In the genomic region with DNA sequence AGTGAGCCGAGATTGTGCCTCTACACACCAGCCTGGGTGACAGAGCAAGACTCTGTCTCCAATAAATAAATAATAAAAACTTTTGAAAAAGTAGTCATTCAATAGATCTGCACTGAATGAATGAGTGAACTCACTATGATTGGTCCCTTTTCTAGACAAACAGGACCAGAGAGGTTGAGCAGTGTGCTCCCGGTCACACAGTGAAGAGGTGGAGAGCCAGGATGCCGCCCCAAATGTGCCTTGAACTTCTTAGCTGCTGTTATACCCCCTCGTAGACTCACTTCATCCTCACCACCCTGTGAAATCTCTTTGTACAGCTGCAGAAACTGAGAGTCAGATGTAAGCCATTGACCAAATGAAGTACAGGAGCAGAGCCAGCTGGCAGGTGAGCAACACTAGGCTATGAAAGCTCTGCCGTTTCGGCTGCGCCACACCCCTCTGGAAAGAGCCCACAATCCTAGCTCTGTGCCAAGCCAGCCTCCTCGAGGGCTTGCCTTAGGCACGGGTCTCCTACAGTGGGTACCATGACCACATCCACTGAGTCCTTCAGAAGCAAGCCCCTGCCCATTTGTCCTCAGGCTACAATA, we compare ENCODE assay signal across 15 cellular contexts. TPM values are rescaled to one million over a fixed set of nuclear protein-coding genes. Genes with fewer than 3 reads are reported as not detected.
DNase-seq lines count a peak whose midpoint lies in the region; ATAC-seq, FAIRE-seq and TF ChIP-seq lines count a peak whose summit lies in the region.
"Had no signal": no experiment of that assay in that cellular context is flagged by ENCODE, and none has a peak within 500 bp of the region (broad histone marks: within the 10 kb centered on the region; RNA-seq: fewer than 3 reads in every experiment).

No MANE protein-coding gene starts in this region.

- H3K4me1 ChIP-seq in PC-3 (ENCODE audit: insufficient read depth, low read length) (0 out of 2 replicates have a peak, but pooled peaks cover 3% of the 10 kb centered on the region), right cardiac atrium (ENCODE audit: control insufficient read depth, insufficient read depth, low read length) (no peaks in the 10 kb centered on the region), small intestine (ENCODE audit: control insufficient read depth in 2 of 2, insufficient read depth in 1 of 2, low read depth in 1 of 2, low read length in 1 of 2) (peaks cover 0 to 4% of the 10 kb centered on the region in 2 donors)
- H3K4me1 ChIP-seq: HAP-1 had no signal

- H3K9me3 ChIP-seq in PC-3 (ENCODE audit: low read length): no peaks in the 10 kb centered on the region
- no peaks in the 10 kb centered on the region for H3K9me3 ChIP-seq in right cardiac atrium (ENCODE audit: control insufficient read depth, low read length)
- H3K9me3 ChIP-seq in small intestine (ENCODE audit: control insufficient read depth, low read depth): no peaks in the 10 kb centered on the region
- H3K9me3 ChIP-seq: HAP-1 had no signal

- POLR2A ChIA-PET in PC-3 (lab: Charles Lee; ENCODE audit: unreplicated experiment): no interaction called here

- H3K27me3 ChIP-seq in PC-3 (ENCODE audit: low read length) (no peaks in the 10 kb centered on the region), right cardiac atrium (ENCODE audit: control insufficient read depth, insufficient read depth) (no peaks in the 10 kb centered on the region), small intestine (ENCODE audit: control insufficient read depth in 2 of 2, insufficient read depth in 2 of 2, low read length in 2 of 2) (no peaks in the 10 kb centered on the region)
- H3K27me3 ChIP-seq: BLaER1 treated with 17β-estradiol and CSF1 and Interleukin-3, amounts not matched to agents 10 nM and 100 nM had no signal

- H3K4me3 ChIP-seq in PC-3 (ENCODE audit: low read length): no peak overlapping the region
- H3K4me3 ChIP-seq in right cardiac atrium (ENCODE audit: low read length): no peak overlapping the region
- H3K4me3 ChIP-seq in small intestine (ENCODE audit: low read depth in 1 of 2, low read length in 2 of 2): no peak overlapping the region
- H3K4me3 ChIP-seq: BLaER1 treated with 17β-estradiol and CSF1 and Interleukin-3, amounts not matched to agents 10 nM and 100 nM; HAP-1 had no signal

- no peak overlapping the region for H3K4me2 ChIP-seq in PC-3 (ENCODE audit: low read length)

- no peaks in the 10 kb centered on the region for H3K9me2 ChIP-seq in PC-3 (replicated peaks; ENCODE audit: low read length)

- no peaks in the 10 kb centered on the region for H3F3A ChIP-seq in PC-3 (ENCODE audit: low read length, unreplicated experiment)

- H3K27ac ChIP-seq in PC-3 (ENCODE audit: low read length) (no peak overlapping the region), right cardiac atrium (ENCODE audit: low read length) (no peak overlapping the region), small intestine (ENCODE audit: low read depth in 1 of 2, low read length in 1 of 2) (peak overlapping the region in 1 of 2 donors; percentile 8)
- H3K27ac ChIP-seq: BLaER1 treated with 17β-estradiol and CSF1 and Interleukin-3, amounts not matched to agents 10 nM and 100 nM had no signal

- DNase-seq in NCI-H1092 treated with DMSO at 0.1 percent for 48 hours (lab: John Stamatoyannopoulos, UW) (peak; percentile 95), PC-3 (no peak), right cardiac atrium (peak; percentile 63 to 86 (median 78)), small intestine (peak; percentile 43), GM13977 (ENCODE audit: low spot score) (no peak)
- DNase-seq: activated CD4-positive, CD25-positive, alpha-beta regulatory T cell treated with anti-CD3 and anti-CD28 coated beads, Interleukin-2, amount 50 U/mL, for 72 hours; activated naive CD4-positive, alpha-beta T cell treated with Interleukin-2 at 50 U/mL for 16 hours; KG1; midbrain; NCI-H774; nucleus accumbens had no signal

- CTCF ChIA-PET in PC-3 (lab: Charles Lee): no interaction called here

- 0 out of 2 replicates have a peak, but pooled peaks have one; percentile 42 for ATAC-seq in PC-3
- ATAC-seq in right cardiac atrium: peak; percentile 53 to 58
- no peak for ATAC-seq in HG02759 (IDR thresholded peaks at IDR 0.05; ENCODE audit: unreplicated experiment)
- no peak for ATAC-seq in HG03469 (IDR thresholded peaks at IDR 0.05; ENCODE audit: unreplicated experiment)

- no peak overlapping the region for H2AFZ ChIP-seq in PC-3 (ENCODE audit: low read length)

- no peak for FAIRE-seq in small intestine (lab: Jason Lieb, UNC)

- TF ChIP-seq CTCF in PC-3 (conservative IDR thresholded peaks at IDR 0.05; ENCODE audit: low read depth, low read length) (no peak), GM13977 (IDR thresholded peaks at IDR 0.05; ENCODE audit: extremely low read depth, insufficient read depth, missing control alignments) (no peak)

- no peak overlapping the region for H3K9ac ChIP-seq in PC-3 (ENCODE audit: low read length)
- H3K9ac ChIP-seq: BLaER1 treated with 17β-estradiol and CSF1 and Interleukin-3, amounts not matched to agents 10 nM and 100 nM had no signal

- BruUV-seq in PC-3 (replicated peaks; lab: Mats Ljungman, UMichigan): no TSS peak

- H3K36me3 ChIP-seq in PC-3 (ENCODE audit: low read depth, low read length): no peaks in the 10 kb centered on the region
- no peaks in the 10 kb centered on the region for H3K36me3 ChIP-seq in small intestine (ENCODE audit: control insufficient read depth in 2 of 2, insufficient read depth in 2 of 2, low read length in 2 of 2)
- H3K36me3 ChIP-seq: BLaER1 treated with 17β-estradiol and CSF1 and Interleukin-3, amounts not matched to agents 10 nM and 100 nM; HAP-1 had no signal

- no peaks in the 10 kb centered on the region for H4K20me1 ChIP-seq in PC-3 (ENCODE audit: low read length)
- H4K20me1 ChIP-seq: BLaER1 treated with 17β-estradiol and CSF1 and Interleukin-3, amounts not matched to agents 10 nM and 100 nM had no signal

- WGBS in right cardiac atrium: 60% methylated on average over 9 of the region's 9 CpGs
- 19 to 54% (median 36%) methylated on average over 9 of the region's 9 CpGs for WGBS in small intestine, 3 donors

- in situ Hi-C loops in GM13977 (cut with MboI; ENCODE audit: low pct_unique_long_range_greater_than_20kb, low sequenced_read_pairs, unreplicated experiment): no loop called here

- intact Hi-C loops in PC-3 (cut with micrococcal nuclease): no loop called here
- intact Hi-C loops in right cardiac atrium (cut with DNase I): no loop called here

- no peaks in the 10 kb centered on the region for H3K79me2 ChIP-seq in PC-3 (ENCODE audit: low read length)

RNA-seq across cellular contexts. Expression of a gene that starts 7.8 kb away (rescaled TPM):
- total RNA-seq in PC-3 (2014; rRNA removed): 5.5 and 7.8 TPM in 2 replicates
- total RNA-seq in right cardiac atrium: 10 to 100 TPM; 10.9 to 13.5 (median 12.6) TPM
- polyA plus RNA-seq in right cardiac atrium: 6.7 TPM
- polyA plus RNA-seq in small intestine: 1 to 10 TPM; 2.9 to 8.1 (median 4.6) TPM

RNA-seq across cellular contexts. Expression of a gene that starts 8.4 kb away (rescaled TPM):
- total RNA-seq in PC-3 (2014; rRNA removed) (37.0 and 42.1 TPM in 2 replicates), right cardiac atrium (10 to 100 TPM; 33.1 to 39.2 (median 36.8) TPM)
- polyA plus RNA-seq in right cardiac atrium (19.4 TPM), small intestine (10 to 100 TPM; 16.5 to 30.4 (median 23.9) TPM)

Comparison
In these comparisons a context has a peak if more than half of its experiments do, and no peak if none do; other contexts are left out.
1. DNase-seq: peak in NCI-H1092 treated with DMSO at 0.1 percent for 48 hours (single experiment), right cardiac atrium (3 of 3) and small intestine (single experiment); none in PC-3 (single experiment) and GM13977 (single experiment).
2. ATAC-seq: peak in PC-3 (single experiment) and right cardiac atrium (2 of 2); none in HG02759 (single experiment) and HG03469 (single experiment).